In genomic region chr7:93165447-93165846, GRCh38 we compare ENCODE assay signal across 8 cellular contexts. TPM values are rescaled to one million over a fixed set of nuclear protein-coding genes. Genes with fewer than 3 reads are reported as not detected.
DNase-seq lines count a peak whose midpoint lies in the region; ATAC-seq lines count a peak whose summit lies in the region.

No MANE protein-coding gene starts in this region.

- intact Hi-C loops in posterior vena cava (cut with DNase I) = loop anchor here in 1 of 2 donors (5.0 kb wide), 1 partner anchor 987 kb away; no protein-coding TSS in a partner anchor

- peaks cover 24% of the 10 kb centered on the region for H3K9me3 Mint-ChIP-seq in memory B cell

- peak; percentile 98 for ATAC-seq in GM18907 (IDR thresholded peaks at IDR 0.05; ENCODE audit: unreplicated experiment)
- peak; percentile 95 for ATAC-seq in HG03521 (IDR thresholded peaks at IDR 0.05; ENCODE audit: unreplicated experiment)
- peak; percentile 97 for ATAC-seq in memory B cell (ENCODE audit: low read depth)

- peaks cover 25% of the 10 kb centered on the region for H3K36me3 Mint-ChIP-seq in memory B cell

- H3K27me3 Mint-ChIP-seq in memory B cell = no peaks in the 10 kb centered on the region

- peak overlapping the region; percentile 80 for H3K27ac Mint-ChIP-seq in memory B cell

- peak; percentile 49 for DNase-seq in H4 (ENCODE audit: low spot score)
- peak in 1 of 2 donors; percentile 16 for DNase-seq in memory B cell (ENCODE audit: low spot score in 2 of 2)
- no peak for DNase-seq in COLO668 (lab: John Stamatoyannopoulos, UW; ENCODE audit: unreplicated experiment)
- no peak for DNase-seq in COLO829 (ENCODE audit: low spot score)
- DNase-seq in posterior vena cava (ENCODE audit: low spot score) = no peak
- no peak for DNase-seq in mucosa of gallbladder (ENCODE audit: low spot score)

- peak overlapping the region; percentile 8 for H3K4me3 Mint-ChIP-seq in memory B cell

- no peaks in the 10 kb centered on the region for H3K4me1 Mint-ChIP-seq in memory B cell

RNA-seq across cellular contexts. Expression of gene SAMD9L, which starts 17.3 kb away (rescaled TPM):
- 19.3 and 21.2 TPM in 2 replicates for total RNA-seq in H4 (2014; rRNA removed; shearing (Covaris generic))
- total RNA-seq in posterior vena cava (10 to 100 TPM; 11.5 to 13.4 TPM), mucosa of gallbladder (6.4 TPM)

RNA-seq across cellular contexts. Expression of gene SAMD9, which starts 47.7 kb away (rescaled TPM):
- 24.0 and 36.5 TPM in 2 replicates for total RNA-seq in H4 (2014; rRNA removed; shearing (Covaris generic))
- total RNA-seq in posterior vena cava (10 to 100 TPM in 1 of 2 donors, 1 to 10 TPM in 1; 8.5 to 10.3 TPM), mucosa of gallbladder (12.8 TPM)
